ENCODE assay signal across 15 cellular contexts in genomic region chr12:34400423-34400881, GRCh38.
DNase-seq lines count a peak whose midpoint lies in the region; ATAC-seq, FAIRE-seq and TF ChIP-seq lines count a peak whose summit lies in the region.
"Had no signal": no experiment of that assay in that cellular context is flagged by ENCODE, and none has a peak within 500 bp of the region (broad histone marks: within the 10 kb centered on the region; RNA-seq: fewer than 3 reads in every experiment).

No MANE protein-coding gene starts in this region.

- no peak overlapping the region for H3K9ac ChIP-seq in colonic mucosa (ENCODE audit: low read depth in 2 of 2, low read length in 2 of 2)

- H3K36me3 ChIP-seq in right atrium auricular region, result no peaks in the 10 kb centered on the region
- no peaks in the 10 kb centered on the region for H3K36me3 ChIP-seq in colonic mucosa

- H3K27me3 ChIP-seq in right atrium auricular region, result no peaks in the 10 kb centered on the region
- no peaks in the 10 kb centered on the region for H3K27me3 ChIP-seq in colonic mucosa

- ATAC-seq in Right ventricle myocardium inferior (no peak), GM18517 (IDR thresholded peaks at IDR 0.05; ENCODE audit: unreplicated experiment) (no peak)

- FAIRE-seq in urothelium cell line (lab: Jason Lieb, UNC), result no peak

- DNase-seq in Right ventricle myocardium inferior (ENCODE audit: missing footprints) (peak; percentile 40), right atrium auricular region (ENCODE audit: low spot score) (no peak), colonic mucosa (peak; percentile 10), mesenteric fat pad (ENCODE audit: low spot score) (peak; percentile 33), urothelium cell line (ENCODE audit: low spot score) (peak; percentile 0), NCI-H128 (lab: John Stamatoyannopoulos, UW; ENCODE audit: unreplicated experiment) (no peak), HuH-7.5 (ENCODE audit: low spot score) (no peak)
- DNase-seq: cerebellar nuclear complex, DMS79, erythroblast, KG1, mesendoderm, NCI-H524 had no signal

- intact Hi-C loops in Right ventricle myocardium inferior (cut with DNase I) (no loop called here), colonic mucosa (cut with DNase I) (no loop called here)

- H3K27ac ChIP-seq in right atrium auricular region (no peak overlapping the region), colonic mucosa (no peak overlapping the region)
- H3K27ac ChIP-seq: PC-9 had no signal

- TF ChIP-seq CTCF in right atrium auricular region (IDR thresholded peaks at IDR 0.05) (no peak), colonic mucosa (IDR thresholded peaks at IDR 0.05) (no peak)

- H3K9me3 ChIP-seq in right atrium auricular region (peaks cover 0 to 2% of the 10 kb centered on the region in 2 donors), colonic mucosa (no peaks in the 10 kb centered on the region)

- H3K4me3 ChIP-seq in right atrium auricular region, result no peak overlapping the region
- H3K4me3 ChIP-seq in colonic mucosa, result no peak overlapping the region
- H3K4me3 ChIP-seq: PC-9 had no signal

- H3K4me1 ChIP-seq in right atrium auricular region, result no peaks in the 10 kb centered on the region
- H3K4me1 ChIP-seq in colonic mucosa, result no peaks in the 10 kb centered on the region

Comparison
In these comparisons a context has a peak if more than half of its experiments do, and no peak if none do; other contexts are left out.
1. DNase-seq: peak in Right ventricle myocardium inferior (single experiment), colonic mucosa (single experiment), mesenteric fat pad (single experiment) and urothelium cell line (single experiment); none in right atrium auricular region (single experiment), NCI-H128 (single experiment) and HuH-7.5 (single experiment).